Comparison of ENCODE assay signal across 21 cellular contexts in the genomic region with DNA sequence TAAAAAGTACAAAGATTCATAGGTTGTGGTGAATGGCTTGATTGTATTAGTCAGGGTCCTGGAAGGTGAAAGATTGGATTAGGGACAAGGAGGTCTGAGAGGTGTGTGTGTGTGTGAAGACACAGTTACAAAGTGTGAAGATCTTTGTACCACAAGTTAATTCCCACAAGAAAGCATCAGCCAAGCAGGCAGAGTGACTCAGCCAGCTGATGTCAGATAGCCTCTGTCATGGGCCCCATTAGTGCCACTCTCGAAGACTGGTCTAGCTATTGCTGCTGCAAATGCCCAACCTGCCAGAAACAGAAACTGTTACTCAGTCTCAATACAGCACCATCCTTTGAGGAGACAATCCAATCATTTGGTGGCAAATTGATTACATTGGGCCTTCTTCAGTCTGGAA.
A peak's percentile ranks its signal among the peaks of the same experiment; 100 is the strongest.
DNase-seq lines count a peak whose midpoint lies in the region; ATAC-seq and TF ChIP-seq lines count a peak whose summit lies in the region.
"Had no signal": no experiment of that assay in that cellular context is flagged by ENCODE, and none has a peak within 500 bp of the region (broad histone marks: within the 10 kb centered on the region; RNA-seq: fewer than 3 reads in every experiment).

No MANE protein-coding gene starts in this region.

- no peaks in the 10 kb centered on the region for H3K4me1 ChIP-seq in lower lobe of right lung
- H3K4me1 ChIP-seq: SJCRH30 had no signal

- no peak overlapping the region for H3K27ac Mint-ChIP-seq in activated naive CD8-positive, alpha-beta T cell treated with anti-CD3 and anti-CD28 coated beads, Interleukin-2, amount 50 U/mL, for 24 hours
- H3K27ac Mint-ChIP-seq: activated T-cell treated with anti-CD3 and anti-CD28 coated beads, Interleukin-2, amount 50 U/mL, for 24 hours had no signal

- peaks cover 3% of the 10 kb centered on the region for H3K9me3 Mint-ChIP-seq in activated naive CD8-positive, alpha-beta T cell treated with anti-CD3 and anti-CD28 coated beads, Interleukin-2, amount 50 U/mL, for 24 hours
- H3K9me3 Mint-ChIP-seq: activated T-cell treated with anti-CD3 and anti-CD28 coated beads, Interleukin-2, amount 50 U/mL, for 24 hours had no signal

- H3K4me3 ChIP-seq in lower lobe of right lung, result no peak overlapping the region
- H3K4me3 ChIP-seq: BLaER1 treated with 17β-estradiol and CSF1 and Interleukin-3, amounts not matched to agents 10 nM and 100 nM; K562; SJCRH30; thoracic aorta had no signal

- DNase-seq in NK-92 treated with Interleukin-12 subunit alpha and Interleukin-12 subunit beta, amount 100 ng/mL, for 24 hours (lab: John Stamatoyannopoulos, UW), result peak; percentile 40
- no peak for DNase-seq in NK-92 (lab: John Stamatoyannopoulos, UW; ENCODE audit: unreplicated experiment)
- peak; percentile 38 for DNase-seq in AG20443 (ENCODE audit: low spot score)
- peak; percentile 4 for DNase-seq in activated naive CD8-positive, alpha-beta T cell treated with anti-CD3 and anti-CD28 coated beads, Interleukin-2, amount 50 U/mL, for 24 hours
- peak; percentile 5 for DNase-seq in kidney glomerular epithelial cell (lab: John Stamatoyannopoulos, UW)
- no peak for DNase-seq in SW 1271 (lab: John Stamatoyannopoulos, UW)
- no peak for DNase-seq in lower lobe of right lung
- DNase-seq in ACHN, result no peak
- DNase-seq: activated T-cell treated with anti-CD3 and anti-CD28 coated beads, Interleukin-2, amount 50 U/mL, for 24 hours; amniotic stem cell; hypothalamus; NCI-H1048; NCI-H524 treated with DMSO at 0.1 percent for 48 hours; OCI-M1; SJCRH30; stimulated activated CD4-positive, alpha-beta T cell treated with anti-CD3 and anti-CD28 coated beads, Interleukin-4, amount 100 ng/mL, for 1 hour had no signal

- in situ Hi-C loops in ACHN (cut with HindIII; ENCODE audit: low pct_ligation_motif_present, low pct_unique_long_range_greater_than_20kb, low sequenced_read_pairs), result no loop called here

- H3K27me3 ChIP-seq in lower lobe of right lung (ENCODE audit: low read depth), result no peaks in the 10 kb centered on the region
- H3K27me3 ChIP-seq: BLaER1 treated with 17β-estradiol and CSF1 and Interleukin-3, amounts not matched to agents 10 nM and 100 nM; SJCRH30 had no signal

- no peaks in the 10 kb centered on the region for H3K36me3 ChIP-seq in lower lobe of right lung
- H3K36me3 ChIP-seq: SJCRH30, thoracic aorta had no signal

- H3K36me3 Mint-ChIP-seq in activated naive CD8-positive, alpha-beta T cell treated with anti-CD3 and anti-CD28 coated beads, Interleukin-2, amount 50 U/mL, for 24 hours (ENCODE audit: low read depth), result peaks cover 21% of the 10 kb centered on the region

- intact Hi-C loops in lower lobe of right lung (cut with DNase I), result no loop called here

- H3K9me3 ChIP-seq in lower lobe of right lung, result no peaks in the 10 kb centered on the region
- H3K9me3 ChIP-seq: thoracic aorta had no signal

- peak; percentile 88 for ATAC-seq in activated naive CD8-positive, alpha-beta T cell treated with anti-CD3 and anti-CD28 coated beads, Interleukin-2, amount 50 U/mL, for 24 hours
- no peak for ATAC-seq in lower lobe of right lung
- ATAC-seq: K562 had no signal

- peaks cover 7% of the 10 kb centered on the region for H3K4me1 Mint-ChIP-seq in activated naive CD8-positive, alpha-beta T cell treated with anti-CD3 and anti-CD28 coated beads, Interleukin-2, amount 50 U/mL, for 24 hours

- H3K4me3 Mint-ChIP-seq in activated naive CD8-positive, alpha-beta T cell treated with anti-CD3 and anti-CD28 coated beads, Interleukin-2, amount 50 U/mL, for 24 hours, result no peak overlapping the region
- H3K4me3 Mint-ChIP-seq: activated T-cell treated with anti-CD3 and anti-CD28 coated beads, Interleukin-2, amount 50 U/mL, for 24 hours had no signal

- H3K27ac ChIP-seq in lower lobe of right lung, result no peak overlapping the region
- H3K27ac ChIP-seq: 22Rv1; BLaER1 treated with 17β-estradiol and CSF1 and Interleukin-3, amounts not matched to agents 10 nM and 100 nM; HL-60; SJCRH30; thoracic aorta had no signal

- TF ChIP-seq CTCF in lower lobe of right lung (IDR thresholded peaks at IDR 0.05), result no peak

- no peaks in the 10 kb centered on the region for H3K27me3 Mint-ChIP-seq in activated naive CD8-positive, alpha-beta T cell treated with anti-CD3 and anti-CD28 coated beads, Interleukin-2, amount 50 U/mL, for 24 hours
- H3K27me3 Mint-ChIP-seq: activated T-cell treated with anti-CD3 and anti-CD28 coated beads, Interleukin-2, amount 50 U/mL, for 24 hours had no signal

Comparison
In these comparisons a context has a peak if more than half of its experiments do, and no peak if none do; other contexts are left out.
1. DNase-seq: peak in NK-92 treated with Interleukin-12 subunit alpha and Interleukin-12 subunit beta, amount 100 ng/mL, for 24 hours (single experiment), AG20443 (single experiment), activated naive CD8-positive, alpha-beta T cell treated with anti-CD3 and anti-CD28 coated beads, Interleukin-2, amount 50 U/mL, for 24 hours (single experiment) and kidney glomerular epithelial cell (single experiment); none in NK-92 (single experiment), SW 1271 (0 of 2), lower lobe of right lung (single experiment) and ACHN (single experiment).